1 cellular context compared by ENCODE assay signal in genomic region chr6:82032444-82032843, GRCh38.
TF ChIP-seq lines count a peak whose summit lies in the region.

No MANE protein-coding gene starts in this region.

TF ChIP-seq in SK-N-SH, 30 proteins besides CTCF, POLR2A, EP300 and RAD21 (continued from another document):
- TF ChIP-seq, protein P1, sequence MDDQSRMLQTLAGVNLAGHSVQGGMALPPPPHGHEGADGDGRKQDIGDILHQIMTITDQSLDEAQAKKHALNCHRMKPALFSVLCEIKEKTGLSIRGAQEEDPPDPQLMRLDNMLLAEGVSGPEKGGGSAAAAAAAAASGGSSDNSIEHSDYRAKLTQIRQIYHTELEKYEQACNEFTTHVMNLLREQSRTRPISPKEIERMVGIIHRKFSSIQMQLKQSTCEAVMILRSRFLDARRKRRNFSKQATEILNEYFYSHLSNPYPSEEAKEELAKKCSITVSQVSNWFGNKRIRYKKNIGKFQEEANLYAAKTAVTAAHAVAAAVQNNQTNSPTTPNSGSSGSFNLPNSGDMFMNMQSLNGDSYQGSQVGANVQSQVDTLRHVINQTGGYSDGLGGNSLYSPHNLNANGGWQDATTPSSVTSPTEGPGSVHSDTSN (IDR thresholded peaks at IDR 0.05) = no peak
